In the genomic region with DNA sequence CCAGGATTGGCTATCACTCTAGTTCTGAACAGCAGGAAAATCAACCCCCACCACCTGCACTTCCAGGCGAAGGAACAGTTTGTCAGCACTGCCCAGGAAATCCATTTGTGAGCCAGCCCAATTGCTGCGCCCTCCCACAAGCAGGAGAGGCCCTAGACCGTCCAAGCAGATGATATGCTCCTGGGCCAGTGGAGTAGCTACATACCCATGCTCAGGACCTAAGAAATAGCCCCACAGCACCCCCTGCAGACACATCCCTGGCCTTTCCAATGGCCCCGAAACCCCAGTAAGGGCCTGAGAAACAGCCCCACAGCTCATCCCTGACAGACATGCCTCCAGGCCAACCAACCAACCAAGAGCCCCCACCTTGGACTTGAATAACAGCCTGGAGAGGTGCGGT, we compare ENCODE assay signal across 21 cellular contexts.
"Had no signal": no experiment of that assay in that cellular context is flagged by ENCODE, and none has a peak within 500 bp of the region (broad histone marks: within the 10 kb centered on the region; RNA-seq: fewer than 3 reads in every experiment).

No MANE protein-coding gene starts in this region.

- H3K4me3 Mint-ChIP-seq: activated B cell treated with CpG ODN at 0.5 μM for 24 hours; activated CD4-positive, alpha-beta T cell treated with anti-CD3 and anti-CD28 coated beads for 36 hours; activated T-cell treated with anti-CD3 and anti-CD28 coated beads, Interleukin-2, amount 50 U/mL, for 72 hours; nephron had no signal

- ATAC-seq: activated CD4-positive, alpha-beta T cell treated with anti-CD3 and anti-CD28 coated beads for 36 hours; activated naive CD4-positive, alpha-beta T cell treated with anti-CD3 and anti-CD28 coated beads, Interleukin-2, amount 50 U/mL, for 72 hours; activated T-cell treated with anti-CD3 and anti-CD28 coated beads, Interleukin-2, amount 50 U/mL, for 72 hours; esophagus mucosa; foreskin keratinocyte; left cardiac atrium; left ventricle myocardium superior; right lobe of liver; stimulated activated naive CD8-positive, alpha-beta T cell treated with anti-CD3 and anti-CD28 coated beads, Interleukin-15, Interleukin-2, amounts not matched to agents 100 U/mL and 50 U/mL, for 24 hours had no signal

- DNase-seq: activated B cell treated with CpG ODN at 0.5 μM for 24 hours; activated CD4-positive, alpha-beta T cell treated with anti-CD3 and anti-CD28 coated beads for 36 hours; activated CD4-positive, alpha-beta T cell treated with anti-CD3 and anti-CD28 coated beads, Interleukin-2, amount 50 U/mL, for 4 hours; activated naive CD4-positive, alpha-beta T cell; activated T-cell treated with anti-CD3 and anti-CD28 coated beads for 4 hours; activated T-cell treated with anti-CD3 and anti-CD28 coated beads, Interleukin-2, amount 50 U/mL, for 72 hours; central memory CD4-positive, alpha-beta T cell; foreskin keratinocyte; left cardiac atrium; left ventricle myocardium superior; ovary; right lobe of liver; stimulated activated CD4-positive, alpha-beta T cell treated with anti-CD3 and anti-CD28 coated beads, Interleukin-2, amount 100 ng/mL, for 48 hours; stimulated activated naive CD8-positive, alpha-beta T cell treated with anti-CD3 and anti-CD28 coated beads, Interleukin-15, Interleukin-2, amounts not matched to agents 100 U/mL and 50 U/mL, for 24 hours; testis; transverse colon had no signal

- H3K27ac Mint-ChIP-seq: activated B cell treated with CpG ODN at 0.5 μM for 24 hours; activated CD4-positive, alpha-beta T cell treated with anti-CD3 and anti-CD28 coated beads for 36 hours; activated T-cell treated with anti-CD3 and anti-CD28 coated beads, Interleukin-2, amount 50 U/mL, for 72 hours; nephron; progenitor cell of endocrine pancreas had no signal

- H3K27me3 Mint-ChIP-seq: activated B cell treated with CpG ODN at 0.5 μM for 24 hours; activated CD4-positive, alpha-beta T cell treated with anti-CD3 and anti-CD28 coated beads for 36 hours; progenitor cell of endocrine pancreas had no signal

- FAIRE-seq: keratinocyte had no signal

- H3K4me1 Mint-ChIP-seq: activated B cell treated with CpG ODN at 0.5 μM for 24 hours; activated CD4-positive, alpha-beta T cell treated with anti-CD3 and anti-CD28 coated beads for 36 hours; nephron had no signal
